ENCODE assay signal across 9 cellular contexts in genomic region chr9:116661037-116661954, GRCh38. TPM values are rescaled to one million over a fixed set of nuclear protein-coding genes. Genes with fewer than 3 reads are reported as not detected.
A peak's percentile ranks its signal among the peaks of the same experiment; 100 is the strongest.
DNase-seq lines count a peak whose midpoint lies in the region; ATAC-seq and TF ChIP-seq lines count a peak whose summit lies in the region.
"Had no signal": no experiment of that assay in that cellular context is flagged by ENCODE, and none has a peak within 500 bp of the region (broad histone marks: within the 10 kb centered on the region; RNA-seq: fewer than 3 reads in every experiment).

No MANE protein-coding gene starts in this region.

- dilution Hi-C loops in IMR-90 (cut with HindIII; ENCODE audit: low sequenced_read_pairs, unreplicated experiment), result no loop called here

- no peak overlapping the region for H4K91ac ChIP-seq in IMR-90 (ENCODE audit: insufficient read depth, low read depth, low read length)

- no peak overlapping the region for H2AK9ac ChIP-seq in IMR-90 (replicated peaks; ENCODE audit: low read depth, low read length, poor library complexity)

- BruUV-seq in IMR-90 (replicated peaks; lab: Mats Ljungman, UMichigan), result no TSS peak

- H3K27ac Mint-ChIP-seq in chondrocyte (ENCODE audit: unreplicated experiment), result no peak overlapping the region
- H3K27ac Mint-ChIP-seq: CD8-positive, alpha-beta memory T cell had no signal

- H3K36me3 ChIP-seq in IMR-90 (ENCODE audit: control insufficient read depth, insufficient read depth, low read length), result no peaks in the 10 kb centered on the region
- H3K36me3 ChIP-seq in OCI-LY1 (ENCODE audit: insufficient read depth, low read length), result no peaks in the 10 kb centered on the region
- no peaks in the 10 kb centered on the region for H3K36me3 ChIP-seq in transverse colon

- H3K4ac ChIP-seq in IMR-90 (ENCODE audit: low read depth, low read length), result no peak overlapping the region

- no peak overlapping the region for H3K18ac ChIP-seq in IMR-90 (ENCODE audit: low read depth, low read length)

- H2AK5ac ChIP-seq in IMR-90 (ENCODE audit: low read depth, low read length), result no peak overlapping the region

- in situ Hi-C loops in IMR-90 (cut with MboI; ENCODE audit: low sequenced_read_pairs), result no loop called here
- in situ Hi-C loops in transverse colon (cut with MboI; ENCODE audit: low pct_ligation_motif_present in 1 of 4, low pct_unique_long_range_greater_than_20kb in 1 of 4, low sequenced_read_pairs in 3 of 4), result loop anchor here in 3 of 4 donors (25.0 kb wide), 3 partner anchors 499 to 1074 kb away; partner anchors contain the start of gene PAPPA (in 3 of the 3)

- no peaks in the 10 kb centered on the region for H3F3A ChIP-seq in OCI-LY1 (ENCODE audit: insufficient read depth, low read length)

- H3K9me3 Mint-ChIP-seq in chondrocyte (ENCODE audit: low read depth), result no peaks in the 10 kb centered on the region
- H3K9me3 Mint-ChIP-seq: CD8-positive, alpha-beta memory T cell had no signal

- H3K4me3 ChIP-seq in IMR-90 (ENCODE audit: insufficient read depth, low read depth, low read length), result no peak overlapping the region
- H3K4me3 ChIP-seq in OCI-LY1 (ENCODE audit: low read depth, low read length, poor library complexity, severe bottlenecking), result no peak overlapping the region
- no peak overlapping the region for H3K4me3 ChIP-seq in transverse colon

- H3K4me1 Mint-ChIP-seq in chondrocyte (ENCODE audit: low read depth), result peaks cover 3% of the 10 kb centered on the region
- H3K4me1 Mint-ChIP-seq: CD8-positive, alpha-beta memory T cell had no signal

- no peaks in the 10 kb centered on the region for H4K20me1 ChIP-seq in IMR-90 (ENCODE audit: insufficient read depth, low read length)
- no peaks in the 10 kb centered on the region for H4K20me1 ChIP-seq in OCI-LY1 (ENCODE audit: insufficient read depth, low read length)

- no peak overlapping the region for H2AFZ ChIP-seq in IMR-90 (replicated peaks; ENCODE audit: low read length, poor library complexity)
- no peak overlapping the region for H2AFZ ChIP-seq in OCI-LY1 (ENCODE audit: low read length)

- no peaks in the 10 kb centered on the region for H3K79me1 ChIP-seq in IMR-90 (ENCODE audit: low read depth in 1 of 2, low read length in 2 of 2)

- H2BK120ac ChIP-seq in IMR-90 (ENCODE audit: low read depth, low read length), result no peak overlapping the region

- POLR2A ChIA-PET in IMR-90 (lab: Charles Lee; ENCODE audit: unreplicated experiment), result no interaction called here

- peak; percentile 1 to 3 for DNase-seq in activated CD4-positive, alpha-beta T cell treated with anti-CD3 and anti-CD28 coated beads for 4 hours
- no peak for DNase-seq in activated CD4-positive, alpha-beta T cell treated with anti-CD3 and anti-CD28 coated beads, Interleukin-2, amount 50 U/mL, for 1 hour
- DNase-seq in IMR-90 (peak; percentile 84), chondrocyte (ENCODE audit: low spot score) (no peak), left kidney (ENCODE audit: low read depth, low spot score) (peak; percentile 79), transverse colon (no peak)

- TF ChIP-seq CTCF in IMR-90 (conservative IDR thresholded peaks at IDR 0.05; ENCODE audit: low read depth, low read length), result peak; percentile 82
- peak; percentile 71 for TF ChIP-seq CTCF in OCI-LY1 (IDR thresholded peaks at IDR 0.05; ENCODE audit: low read length)
- TF ChIP-seq CTCF in chondrocyte (IDR thresholded peaks at IDR 0.05), result peak; percentile 91
- TF ChIP-seq CTCF in transverse colon (IDR thresholded peaks at IDR 0.05), result peak; percentile 67 to 73 (median 69)

- H2BK15ac ChIP-seq in IMR-90 (ENCODE audit: low read depth, low read length), result no peak overlapping the region

- ATAC-seq in GM21528 (IDR thresholded peaks at IDR 0.05; ENCODE audit: low FRiP score, unreplicated experiment) (peak; percentile 86), IMR-90 (ENCODE audit: low read depth) (peak; percentile 86)

- H3K9me3 ChIP-seq in IMR-90 (ENCODE audit: control insufficient read depth, insufficient read depth, low read length), result no peaks in the 10 kb centered on the region
- no peaks in the 10 kb centered on the region for H3K9me3 ChIP-seq in OCI-LY1 (ENCODE audit: low read length)
- no peaks in the 10 kb centered on the region for H3K9me3 ChIP-seq in transverse colon

- no peak overlapping the region for H3K27ac ChIP-seq in IMR-90 (ENCODE audit: insufficient read depth, low read length)
- H3K27ac ChIP-seq in OCI-LY1 (ENCODE audit: low read depth, low read length, poor library complexity, severe bottlenecking), result no peak overlapping the region
- no peak overlapping the region for H3K27ac ChIP-seq in transverse colon

- H3K4me3 Mint-ChIP-seq in chondrocyte (ENCODE audit: unreplicated experiment), result no peak overlapping the region
- H3K4me3 Mint-ChIP-seq: CD8-positive, alpha-beta memory T cell had no signal

- no peak overlapping the region for H2BK20ac ChIP-seq in IMR-90 (ENCODE audit: low read depth, low read length)

- no peak overlapping the region for H2BK5ac ChIP-seq in IMR-90 (ENCODE audit: low read depth, low read length, poor library complexity, severe bottlenecking)

- CTCF ChIA-PET in IMR-90 (lab: Yijun Ruan, JAX), result interaction anchor here (0.7 to 1.2 kb wide), 4 partner anchors 10 to 1077 kb away, joined by 3 to 4 read pairs (median 4); no protein-coding TSS in a partner anchor

- H3K56ac ChIP-seq in IMR-90 (ENCODE audit: extremely low read depth, insufficient read depth, low read length), result no peak overlapping the region

- H3K14ac ChIP-seq in IMR-90 (replicated peaks; ENCODE audit: low read depth, low read length), result no peak overlapping the region

- H4K8ac ChIP-seq in IMR-90 (ENCODE audit: low read depth in 2 of 2, low read length in 2 of 2), result no peak overlapping the region

- no peaks in the 10 kb centered on the region for H3K79me2 ChIP-seq in OCI-LY1 (ENCODE audit: insufficient read depth, low read length)

- no peaks in the 10 kb centered on the region for H3K36me3 Mint-ChIP-seq in chondrocyte (ENCODE audit: low read depth)
- H3K36me3 Mint-ChIP-seq: CD8-positive, alpha-beta memory T cell had no signal

- H3K4me1 ChIP-seq in IMR-90 (ENCODE audit: control insufficient read depth, insufficient read depth, low read length), result peaks cover 3% of the 10 kb centered on the region; the same call in 1 of the 2 replicates
- no peaks in the 10 kb centered on the region for H3K4me1 ChIP-seq in OCI-LY1 (ENCODE audit: insufficient read depth, low read length, severe bottlenecking)
- peaks cover 0 to 22% (median 1%) of the 10 kb centered on the region in 4 donors for H3K4me1 ChIP-seq in transverse colon

- WGBS in IMR-90 (ENCODE audit: extremely low coverage in 2 of 2, insufficient read length in 1 of 2), 2 experiments, result 50% methylated on average over 2 of the region's 7 CpGs; no CpG with 5 or more reads in 1 of the 2 experiments
- WGBS in transverse colon (ENCODE audit: low coverage in 1 of 2), 2 donors, result 63 to 69% methylated on average over 5 to 7 of the region's 7 CpGs

- H3K9me1 ChIP-seq in IMR-90 (ENCODE audit: insufficient read depth, low read length), result no peaks in the 10 kb centered on the region

- H3K4me2 ChIP-seq in IMR-90 (ENCODE audit: low read depth, low read length) (no peak overlapping the region), OCI-LY1 (ENCODE audit: low read length) (no peak overlapping the region)

- peak; percentile 86 for TF ChIP-seq RAD21 in IMR-90 (IDR thresholded peaks at IDR 0.05; ENCODE audit: low read length)

- H3K27me3 ChIP-seq in IMR-90 (ENCODE audit: control insufficient read depth, insufficient read depth, low read length) (no peaks in the 10 kb centered on the region; the same call in 1 of the 2 replicates), OCI-LY1 (ENCODE audit: insufficient read depth, low read length) (no peaks in the 10 kb centered on the region), transverse colon (no peaks in the 10 kb centered on the region)

- H4K5ac ChIP-seq in IMR-90 (ENCODE audit: low read depth, low read length), result no peak overlapping the region

- TF ChIP-seq POLR2A in IMR-90 (IDR thresholded peaks at IDR 0.05; ENCODE audit: low read depth, low read length), result no peak
- no peak for TF ChIP-seq POLR2A in transverse colon (IDR thresholded peaks at IDR 0.05)

- TF ChIP-seq EP300 in transverse colon (IDR thresholded peaks at IDR 0.05; ENCODE audit: low read depth), result no peak

- no peak overlapping the region for H3K9ac ChIP-seq in IMR-90 (ENCODE audit: low read depth, low read length)
- H3K9ac ChIP-seq in OCI-LY1 (ENCODE audit: low read length), result no peak overlapping the region

- no peak overlapping the region for H3K23ac ChIP-seq in IMR-90 (ENCODE audit: low read depth, low read length)

- H3K9me2 ChIP-seq in OCI-LY1 (ENCODE audit: low read depth, low read length), result no peaks in the 10 kb centered on the region

- H3K27me3 Mint-ChIP-seq in chondrocyte (ENCODE audit: low read depth), result no peaks in the 10 kb centered on the region
- H3K27me3 Mint-ChIP-seq: CD8-positive, alpha-beta memory T cell had no signal

- intact Hi-C loops in IMR-90 (cut with micrococcal nuclease), result loop anchor here (1.0 to 5.0 kb wide), 3 partner anchors 74 to 1070 kb away; no protein-coding TSS in a partner anchor
- intact Hi-C loops in transverse colon (cut with DNase I; ENCODE audit: low total_unique reads), result no loop called here

TF ChIP-seq in IMR-90, 13 proteins besides CTCF, POLR2A, EP300 and RAD21:
- TF ChIP-seq MAZ (IDR thresholded peaks at IDR 0.05; ENCODE audit: borderline replicate concordance, low read depth, low read length), result no peak
- TF ChIP-seq SMC3 (IDR thresholded peaks at IDR 0.05; ENCODE audit: low read depth, low read length), result peak; percentile 82

RNA-seq across cellular contexts. Expression of gene TRIM32, which starts 25.8 kb away (rescaled TPM):
- total RNA-seq in IMR-90 (2012; rRNA removed), result 30.3 and 31.0 TPM in 2 replicates
- polyA plus RNA-seq in IMR-90 (2012; rRNA removed), result 11.7 and 12.8 TPM in 2 replicates
- polyA plus RNA-seq in IMR-90 (2012; cell fraction: cytosol; rRNA removed), result 7.0 and 7.6 TPM in 2 replicates
- polyA plus RNA-seq in IMR-90 (2012; cell fraction: nucleus; rRNA removed; ENCODE audit: low replicate concordance), result 12.8 and 13.3 TPM in 2 replicates
- 35.1 to 41.9 TPM (median 40.1 TPM) in 3 replicates for total RNA-seq in chondrocyte
- total RNA-seq in transverse colon, result 10 to 100 TPM in 3 of 4 donors, 1 to 10 TPM in 1; 4.1 to 40.2 (median 12.7) TPM

Comparison
In these comparisons a context has a peak if more than half of its experiments do, and no peak if none do; other contexts are left out.
1. DNase-seq: peak in activated CD4-positive, alpha-beta T cell treated with anti-CD3 and anti-CD28 coated beads for 4 hours (2 of 2), IMR-90 (single experiment) and left kidney (single experiment); none in activated CD4-positive, alpha-beta T cell treated with anti-CD3 and anti-CD28 coated beads, Interleukin-2, amount 50 U/mL, for 1 hour (single experiment), chondrocyte (single experiment) and transverse colon (single experiment).
2. Peak in every context shown above with its lines, with median percentiles within 50 percentile points of each other: CTCF ChIP-seq.